Comparison of ENCODE assay signal across 1 cellular context in the genomic region with DNA sequence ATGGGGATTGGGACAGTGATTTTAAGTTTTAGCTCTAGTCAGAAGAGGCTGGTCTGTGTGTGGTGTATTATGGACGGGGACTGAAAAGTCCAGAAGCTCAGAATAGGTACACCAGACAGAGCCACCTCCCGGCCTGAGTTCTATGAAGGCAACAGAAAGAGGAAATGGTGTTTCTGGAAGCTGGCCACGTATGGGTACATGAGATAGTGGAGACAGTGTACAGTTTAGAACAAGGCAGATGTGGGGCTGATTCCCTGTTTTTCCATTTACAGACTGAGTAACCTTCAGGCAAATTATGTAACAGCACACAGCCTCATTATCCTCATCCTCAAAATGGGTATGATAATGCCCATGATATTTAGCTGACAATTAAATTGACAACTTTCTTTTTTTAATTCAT.
TF ChIP-seq lines count a peak whose summit lies in the region.

No MANE protein-coding gene starts in this region.

TF ChIP-seq in HepG2, 621 proteins besides CTCF, POLR2A, EP300 and RAD21:
- 0 out of 2 replicates have a peak, but pooled peaks have one; percentile 31 for TF ChIP-seq ZNF629 (CRISPR knock-in tag; conservative IDR thresholded peaks at IDR 0.05)
- no peak for TF ChIP-seq MBD4 (IDR thresholded peaks at IDR 0.05; ENCODE audit: borderline replicate concordance, low read length)
TF ChIP-seq in HepG2: peak in this region for 1.
